In the genomic region with DNA sequence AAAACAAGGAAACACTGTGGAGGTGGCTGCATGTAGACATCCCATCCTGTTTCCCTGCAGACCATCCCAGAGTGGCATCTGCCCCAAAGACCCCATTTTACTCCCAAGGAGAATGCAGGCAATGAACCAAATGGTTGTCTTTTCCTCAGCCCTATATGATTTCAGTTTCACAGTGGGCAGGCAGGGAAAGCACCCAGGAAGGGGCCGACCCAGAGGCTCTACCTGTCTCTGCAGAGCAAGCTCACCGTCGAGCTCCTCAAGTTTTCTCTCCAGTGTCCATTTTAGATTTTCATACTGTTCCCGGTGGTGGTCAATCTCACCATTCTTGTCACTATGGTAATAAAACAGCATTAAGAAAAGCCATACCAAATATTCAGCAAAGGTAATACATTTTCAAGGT, we compare ENCODE assay signal across 23 cellular contexts. TPM values are rescaled to one million over a fixed set of nuclear protein-coding genes. Genes with fewer than 3 reads are reported as not detected.
DNase-seq lines count a peak whose midpoint lies in the region; ATAC-seq lines count a peak whose summit lies in the region.
"Had no signal": no experiment of that assay in that cellular context is flagged by ENCODE, and none has a peak within 500 bp of the region (broad histone marks: within the 10 kb centered on the region; RNA-seq: fewer than 3 reads in every experiment).

No MANE protein-coding gene starts in this region.

- no peaks in the 10 kb centered on the region for H3K9me3 ChIP-seq in CD8-positive, alpha-beta memory T cell (ENCODE audit: low read length)
- no peaks in the 10 kb centered on the region for H3K9me3 ChIP-seq in naive thymus-derived CD4-positive, alpha-beta T cell (ENCODE audit: control insufficient read depth in 2 of 3, low read length in 3 of 3)
- H3K9me3 ChIP-seq: BLaER1 treated with 17β-estradiol and CSF1 and Interleukin-3, amounts not matched to agents 10 nM and 100 nM; heart left ventricle; testis; uterus had no signal

- no peaks in the 10 kb centered on the region for H3K27me3 Mint-ChIP-seq in activated CD8-positive, alpha-beta memory T cell treated with anti-CD3 and anti-CD28 coated beads, Interleukin-2, amount 10 ng/mL, durations not matched to agents 7 days and 5 days
- H3K27me3 Mint-ChIP-seq in CD8-positive, alpha-beta memory T cell = peaks cover 0 to 3% of the 10 kb centered on the region in 2 donors
- no peaks in the 10 kb centered on the region for H3K27me3 Mint-ChIP-seq in T-cell
- H3K27me3 Mint-ChIP-seq in naive thymus-derived CD4-positive, alpha-beta T cell = no peaks in the 10 kb centered on the region
- H3K27me3 Mint-ChIP-seq: stimulated activated naive B cell treated with anti-CD40 and anti-IgM and Interleukin-4, amounts not matched to agents 10 μg/mL and 1 μg/mL and 100 μg/mL, for 72 hours had no signal

- H3K4me3 Mint-ChIP-seq in activated CD8-positive, alpha-beta memory T cell treated with anti-CD3 and anti-CD28 coated beads, Interleukin-2, amount 10 ng/mL, durations not matched to agents 7 days and 5 days = no peak overlapping the region
- peak overlapping the region in 1 of 7 donors; percentile 43 for H3K4me3 Mint-ChIP-seq in CD8-positive, alpha-beta memory T cell
- peak overlapping the region in 2 of 3 donors; percentile 14 to 56 for H3K4me3 Mint-ChIP-seq in T-cell
- H3K4me3 Mint-ChIP-seq in naive thymus-derived CD4-positive, alpha-beta T cell = peak overlapping the region in 7 of 10 donors; percentile 24 to 87 (median 55)
- H3K4me3 Mint-ChIP-seq: stimulated activated naive B cell treated with anti-CD40 and anti-IgM and Interleukin-4, amounts not matched to agents 10 μg/mL and 1 μg/mL and 100 μg/mL, for 72 hours had no signal

- H3K4me1 ChIP-seq in CD8-positive, alpha-beta memory T cell (ENCODE audit: insufficient read depth, low read length) = peaks cover 33% of the 10 kb centered on the region
- H3K4me1 ChIP-seq in naive thymus-derived CD4-positive, alpha-beta T cell (ENCODE audit: control insufficient read depth in 2 of 2, insufficient read depth in 2 of 2, low read length in 2 of 2) = peaks cover 11 to 30% of the 10 kb centered on the region in 2 donors
- H3K4me1 ChIP-seq: testis, uterus had no signal

- H3K4me1 Mint-ChIP-seq in activated CD8-positive, alpha-beta memory T cell treated with anti-CD3 and anti-CD28 coated beads, Interleukin-2, amount 10 ng/mL, durations not matched to agents 7 days and 5 days = peaks cover 49% of the 10 kb centered on the region
- H3K4me1 Mint-ChIP-seq in CD8-positive, alpha-beta memory T cell = peaks cover 26 to 45% (median 40%) of the 10 kb centered on the region in 3 donors
- H3K4me1 Mint-ChIP-seq in T-cell = peaks cover 35 to 47% (median 42%) of the 10 kb centered on the region in 3 donors
- peaks cover 20 to 57% (median 44%) of the 10 kb centered on the region in 7 donors for H3K4me1 Mint-ChIP-seq in naive thymus-derived CD4-positive, alpha-beta T cell

- peak; percentile 62 for ATAC-seq in activated CD8-positive, alpha-beta memory T cell treated with anti-CD3 and anti-CD28 coated beads, Interleukin-2, amount 10 ng/mL, durations not matched to agents 7 days and 5 days
- ATAC-seq in T-cell (replicated peaks in 1 of 4) = no peak
- ATAC-seq in naive thymus-derived CD4-positive, alpha-beta T cell = no peak
- ATAC-seq in Right ventricle myocardium inferior = no peak
- ATAC-seq: heart left ventricle; left cardiac atrium; stimulated activated naive B cell treated with anti-CD40 and anti-IgM and Interleukin-4, amounts not matched to agents 10 μg/mL and 1 μg/mL and 100 μg/mL, for 72 hours had no signal

- no peaks in the 10 kb centered on the region for H3K9me3 Mint-ChIP-seq in activated CD8-positive, alpha-beta memory T cell treated with anti-CD3 and anti-CD28 coated beads, Interleukin-2, amount 10 ng/mL, durations not matched to agents 7 days and 5 days (ENCODE audit: low read depth)
- no peaks in the 10 kb centered on the region for H3K9me3 Mint-ChIP-seq in CD8-positive, alpha-beta memory T cell
- H3K9me3 Mint-ChIP-seq in T-cell = no peaks in the 10 kb centered on the region
- no peaks in the 10 kb centered on the region for H3K9me3 Mint-ChIP-seq in naive thymus-derived CD4-positive, alpha-beta T cell
- H3K9me3 Mint-ChIP-seq: stimulated activated naive B cell treated with anti-CD40 and anti-IgM and Interleukin-4, amounts not matched to agents 10 μg/mL and 1 μg/mL and 100 μg/mL, for 72 hours had no signal

- H3K36me3 Mint-ChIP-seq in activated CD8-positive, alpha-beta memory T cell treated with anti-CD3 and anti-CD28 coated beads, Interleukin-2, amount 10 ng/mL, durations not matched to agents 7 days and 5 days = peaks cover 22% of the 10 kb centered on the region
- H3K36me3 Mint-ChIP-seq in CD8-positive, alpha-beta memory T cell = peaks cover 0 to 46% (median 16%) of the 10 kb centered on the region in 3 donors
- H3K36me3 Mint-ChIP-seq in T-cell = peaks cover 40% of the 10 kb centered on the region
- peaks cover 5 to 35% (median 25%) of the 10 kb centered on the region in 5 donors for H3K36me3 Mint-ChIP-seq in naive thymus-derived CD4-positive, alpha-beta T cell

- no peak overlapping the region for H3K4me3 ChIP-seq in CD8-positive, alpha-beta memory T cell (ENCODE audit: low read length)
- no peak overlapping the region for H3K4me3 ChIP-seq in naive thymus-derived CD4-positive, alpha-beta T cell (ENCODE audit: low read length)
- H3K4me3 ChIP-seq: BLaER1 treated with 17β-estradiol and CSF1 and Interleukin-3, amounts not matched to agents 10 nM and 100 nM; heart left ventricle; SK-N-MC; smooth muscle cell; testis; uterus had no signal

- intact Hi-C loops in naive thymus-derived CD4-positive, alpha-beta T cell (cut with micrococcal nuclease) = no loop called here
- intact Hi-C loops in Right ventricle myocardium inferior (cut with DNase I) = no loop called here

- H3K27ac ChIP-seq in CD8-positive, alpha-beta memory T cell (ENCODE audit: low read depth, low read length) = no peak overlapping the region
- H3K27ac ChIP-seq in naive thymus-derived CD4-positive, alpha-beta T cell (ENCODE audit: low read depth, low read length) = no peak overlapping the region
- H3K27ac ChIP-seq: BLaER1 treated with 17β-estradiol and CSF1 and Interleukin-3, amounts not matched to agents 10 nM and 100 nM; brain microvascular endothelial cell; heart left ventricle; RWPE1; SK-N-MC; testis; uterus had no signal

- peak overlapping the region; percentile 82 for H3K27ac Mint-ChIP-seq in activated CD8-positive, alpha-beta memory T cell treated with anti-CD3 and anti-CD28 coated beads, Interleukin-2, amount 10 ng/mL, durations not matched to agents 7 days and 5 days
- peak overlapping the region in 6 of 8 donors; percentile 19 to 87 (median 72) for H3K27ac Mint-ChIP-seq in CD8-positive, alpha-beta memory T cell
- peak overlapping the region; percentile 44 to 69 for H3K27ac Mint-ChIP-seq in T-cell
- peak overlapping the region in 8 of 9 donors; percentile 51 to 96 (median 74) for H3K27ac Mint-ChIP-seq in naive thymus-derived CD4-positive, alpha-beta T cell

- H3K27me3 ChIP-seq in CD8-positive, alpha-beta memory T cell (ENCODE audit: insufficient read depth, low read length, poor library complexity, severe bottlenecking) = no peaks in the 10 kb centered on the region
- no peaks in the 10 kb centered on the region for H3K27me3 ChIP-seq in naive thymus-derived CD4-positive, alpha-beta T cell (ENCODE audit: control insufficient read depth in 2 of 2, insufficient read depth in 2 of 2, low read length in 2 of 2)
- H3K27me3 ChIP-seq: BLaER1 treated with 17β-estradiol and CSF1 and Interleukin-3, amounts not matched to agents 10 nM and 100 nM; brain microvascular endothelial cell; heart left ventricle; testis; uterus had no signal

- H3K36me3 ChIP-seq in CD8-positive, alpha-beta memory T cell (ENCODE audit: insufficient read depth, low read length) = peaks cover 13% of the 10 kb centered on the region
- H3K36me3 ChIP-seq in naive thymus-derived CD4-positive, alpha-beta T cell (ENCODE audit: control insufficient read depth in 2 of 3, insufficient read depth in 3 of 3, low read length in 3 of 3) = peaks cover 0 to 41% (median 0%) of the 10 kb centered on the region in 3 experiments
- H3K36me3 ChIP-seq: uterus had no signal

- POLR2A ChIA-PET in CD8-positive, alpha-beta memory T cell (lab: Charles Lee) = no interaction called here
- POLR2A ChIA-PET in T-cell (lab: Charles Lee) = interaction anchor here in 1 of 2 donors (0.6 kb wide), 1 partner anchor 11 kb away, joined by 3 read pairs; no protein-coding TSS in a partner anchor
- POLR2A ChIA-PET in naive thymus-derived CD4-positive, alpha-beta T cell (lab: Charles Lee) = interaction anchor here (0.8 to 1.5 kb wide), 2 partner anchors 8 to 37 kb away, joined by 3 to 5 read pairs; no protein-coding TSS in a partner anchor

- DNase-seq in activated CD8-positive, alpha-beta memory T cell treated with anti-CD3 and anti-CD28 coated beads, Interleukin-2, amount 10 ng/mL, durations not matched to agents 7 days and 5 days = peak; percentile 70
- no peak for DNase-seq in activated CD8-positive, alpha-beta memory T cell treated with anti-CD3 and anti-CD28 coated beads, Interleukin-2, amount 50 U/mL, for 4 hours
- DNase-seq in CD8-positive, alpha-beta memory T cell = no peak
- DNase-seq in T-cell (no peak), NCI-H1105 (lab: John Stamatoyannopoulos, UW) (no peak), iPS-NIHi7 (ENCODE audit: extremely low spot score) (no peak), Right ventricle myocardium inferior (ENCODE audit: missing footprints) (no peak)
- peak in 1 of 9 donors; percentile 6 for DNase-seq in naive thymus-derived CD4-positive, alpha-beta T cell
- DNase-seq: brain microvascular endothelial cell; EL; heart left ventricle; left cardiac atrium; mesendoderm; NCI-H446; retina; stimulated activated naive B cell treated with anti-CD40 and anti-IgM and Interleukin-4, amounts not matched to agents 10 μg/mL and 1 μg/mL and 100 μg/mL, for 72 hours; T1000; testis; uterus had no signal

- CTCF ChIA-PET in activated CD8-positive, alpha-beta memory T cell treated with anti-CD3 and anti-CD28 coated beads, Interleukin-2, amount 10 ng/mL, durations not matched to agents 7 days and 5 days (lab: Charles Lee) = interaction anchor here (1.1 to 1.9 kb wide), 6 partner anchors 8 to 93 kb away, joined by 3 to 6 read pairs (median 4); partner anchors contain the start of gene CCDC57
- CTCF ChIA-PET in CD8-positive, alpha-beta memory T cell (lab: Charles Lee) = interaction anchor here (1.1 kb wide), 1 partner anchor 9 kb away, joined by 3 read pairs; no protein-coding TSS in a partner anchor
- CTCF ChIA-PET in T-cell (lab: Charles Lee) = no interaction called here
- CTCF ChIA-PET in naive thymus-derived CD4-positive, alpha-beta T cell (lab: Charles Lee) = no interaction called here

RNA-seq across cellular contexts. Expression of gene CCDC57, which starts 14.6 kb away (rescaled TPM):
- total RNA-seq in activated CD8-positive, alpha-beta memory T cell treated with anti-CD3 and anti-CD28 coated beads, Interleukin-2, amount 10 ng/mL, durations not matched to agents 7 days and 5 days = 10 to 100 TPM; 70.2 to 73.9 TPM
- 10 to 100 TPM; 69.8 to 77.6 TPM for total RNA-seq in CD8-positive, alpha-beta memory T cell
- polyA plus RNA-seq in CD8-positive, alpha-beta memory T cell = 39.2 TPM
- 100 to 1,000 TPM in 3 of 5 donors, 10 to 100 TPM in 2; 86.4 to 127 (median 103) TPM for total RNA-seq in T-cell
- total RNA-seq in naive thymus-derived CD4-positive, alpha-beta T cell = 100 to 1,000 TPM in 2 of 5 experiments, 10 to 100 TPM in 3; 75.7 to 127 (median 95.0) TPM
- 10 to 100 TPM; 32.1 to 36.8 TPM for polyA plus RNA-seq in naive thymus-derived CD4-positive, alpha-beta T cell
- 7.9 TPM for total RNA-seq in Right ventricle myocardium inferior

RNA-seq across cellular contexts. Expression of gene SLC16A3, which starts 30.8 kb away (rescaled TPM):
- total RNA-seq in activated CD8-positive, alpha-beta memory T cell treated with anti-CD3 and anti-CD28 coated beads, Interleukin-2, amount 10 ng/mL, durations not matched to agents 7 days and 5 days = 100 to 1,000 TPM; 119 to 148 TPM
- total RNA-seq in CD8-positive, alpha-beta memory T cell = 10 to 100 TPM; 27.5 to 31.8 TPM
- polyA plus RNA-seq in CD8-positive, alpha-beta memory T cell = 3.3 TPM
- total RNA-seq in T-cell (10 to 100 TPM; 31.9 to 47.3 (median 40.9) TPM), Right ventricle myocardium inferior (10.4 TPM)
- 100 to 1,000 TPM in 2 of 5 experiments, 10 to 100 TPM in 3; 14.6 to 264 (median 67.0) TPM for total RNA-seq in naive thymus-derived CD4-positive, alpha-beta T cell
- polyA plus RNA-seq in naive thymus-derived CD4-positive, alpha-beta T cell = 1 to 10 TPM; 1.4 to 1.9 TPM

Comparison
In these comparisons a context has a peak if more than half of its experiments do, and no peak if none do; other contexts are left out.
1. CTCF ChIA-PET loops: an anchor here in activated CD8-positive, alpha-beta memory T cell treated with anti-CD3 and anti-CD28 coated beads, Interleukin-2, amount 10 ng/mL, durations not matched to agents 7 days and 5 days (1.1 to 1.9 kb wide) and CD8-positive, alpha-beta memory T cell (1.1 kb wide); none called in T-cell and naive thymus-derived CD4-positive, alpha-beta T cell.